In genomic region chr19:11293468-11294389, GRCh38 we compare ENCODE assay signal across 7 cellular contexts. TPM values are rescaled to one million over a fixed set of nuclear protein-coding genes. Genes with fewer than 3 reads are reported as not detected.
A peak's percentile ranks its signal among the peaks of the same experiment; 100 is the strongest.
DNase-seq lines count a peak whose midpoint lies in the region; FAIRE-seq and TF ChIP-seq lines count a peak whose summit lies in the region.

No MANE protein-coding gene starts in this region.

- no peak for TF ChIP-seq POLR2A in NB4 (IDR thresholded peaks at IDR 0.05; ENCODE audit: extremely low read depth, insufficient read length)
- no peak for TF ChIP-seq POLR2A in suprapubic skin (IDR thresholded peaks at IDR 0.05)

- CTCF ChIA-PET in activated naive CD4-positive, alpha-beta T cell treated with anti-CD3 and anti-CD28 coated beads, Interleukin-2, amount 10 ng/mL, durations not matched to agents 7 days and 5 days (lab: Charles Lee): interaction anchor here (0.7 to 4.5 kb wide), 6 partner anchors 10 to 189 kb away, joined by 3 to 19 read pairs (median 4); no protein-coding TSS in a partner anchor

- DNase-seq in GM18507 (ENCODE audit: extremely low spot score, insufficient read length, low read depth) (peak; percentile 67), NB4 (ENCODE audit: low read depth) (peak; percentile 99), SK-N-MC (ENCODE audit: low read depth, low spot score) (no peak), glomerular visceral epithelial cell (ENCODE audit: extremely low spot score) (peak; percentile 96), osteoblast (ENCODE audit: insufficient read length, low spot score, missing footprints) (peak; percentile 99), suprapubic skin (ENCODE audit: low spot score in 2 of 2) (peak; percentile 97)
- DNase-seq in activated naive CD4-positive, alpha-beta T cell treated with anti-CD3 and anti-CD28 coated beads, Interleukin-2, amount 10 ng/mL, durations not matched to agents 7 days and 5 days: peak; percentile 86

- peak; percentile 65 for FAIRE-seq in GM18507 (lab: Jason Lieb, UNC)

- TF ChIP-seq CTCF in NB4 (IDR thresholded peaks at IDR 0.05; ENCODE audit: low read depth, low read length) (peak; percentile 89), osteoblast (IDR thresholded peaks at IDR 0.05; ENCODE audit: extremely low read depth, low read depth, low read length) (peak; percentile 92), suprapubic skin (IDR thresholded peaks at IDR 0.05) (peak; percentile 99 to 100)

- no peak overlapping the region for H3K27ac Mint-ChIP-seq in activated naive CD4-positive, alpha-beta T cell treated with anti-CD3 and anti-CD28 coated beads, Interleukin-2, amount 10 ng/mL, durations not matched to agents 7 days and 5 days

- 4% methylated on average over 28 of the region's 41 CpGs for WGBS in suprapubic skin

- H3K27me3 ChIP-seq in osteoblast (ENCODE audit: insufficient read depth, low read length) (no peaks in the 10 kb centered on the region), suprapubic skin (no peaks in the 10 kb centered on the region)

- H2AFZ ChIP-seq in osteoblast (ENCODE audit: low read length): peak overlapping the region; percentile 91

- no peak overlapping the region for H3K9ac ChIP-seq in SK-N-MC (ENCODE audit: insufficient read length)

- H3K36me3 Mint-ChIP-seq in activated naive CD4-positive, alpha-beta T cell treated with anti-CD3 and anti-CD28 coated beads, Interleukin-2, amount 10 ng/mL, durations not matched to agents 7 days and 5 days: no peaks in the 10 kb centered on the region

- H3K36me3 ChIP-seq in SK-N-MC (ENCODE audit: insufficient read depth, low read length) (no peaks in the 10 kb centered on the region), osteoblast (ENCODE audit: insufficient read depth, low read length) (no peaks in the 10 kb centered on the region), suprapubic skin (no peaks in the 10 kb centered on the region)

- H3K4me1 Mint-ChIP-seq in activated naive CD4-positive, alpha-beta T cell treated with anti-CD3 and anti-CD28 coated beads, Interleukin-2, amount 10 ng/mL, durations not matched to agents 7 days and 5 days: peaks cover 10% of the 10 kb centered on the region

- H3K4me2 ChIP-seq in osteoblast (ENCODE audit: insufficient read depth, low read length): peak overlapping the region; percentile 89

- TF ChIP-seq EP300 in suprapubic skin (IDR thresholded peaks at IDR 0.05): no peak

- no peak overlapping the region for H3K27ac ChIP-seq in SK-N-MC
- H3K27ac ChIP-seq in osteoblast (ENCODE audit: low read depth, low read length): no peak overlapping the region
- no peak overlapping the region for H3K27ac ChIP-seq in suprapubic skin

- H3K4me1 ChIP-seq in osteoblast (ENCODE audit: insufficient read depth, low read length) (peaks cover 12% of the 10 kb centered on the region), suprapubic skin (peaks cover 12% of the 10 kb centered on the region)

- H3K9me3 Mint-ChIP-seq in activated naive CD4-positive, alpha-beta T cell treated with anti-CD3 and anti-CD28 coated beads, Interleukin-2, amount 10 ng/mL, durations not matched to agents 7 days and 5 days: no peaks in the 10 kb centered on the region

- H3K4me3 ChIP-seq in NB4 (ENCODE audit: low read depth, low read length) (no peak overlapping the region), SK-N-MC (peak overlapping the region; percentile 70), osteoblast (ENCODE audit: insufficient read depth, low read length) (peak overlapping the region; percentile 62), suprapubic skin (peak overlapping the region; percentile 26)

- H3K9me3 ChIP-seq in SK-N-MC (ENCODE audit: low read depth, low read length) (no peaks in the 10 kb centered on the region), osteoblast (ENCODE audit: low read depth, low read length) (no peaks in the 10 kb centered on the region), suprapubic skin (no peaks in the 10 kb centered on the region)

- H4K20me1 ChIP-seq in osteoblast (ENCODE audit: insufficient read depth, low read length): no peaks in the 10 kb centered on the region

- peak overlapping the region; percentile 48 for H3K4me3 Mint-ChIP-seq in activated naive CD4-positive, alpha-beta T cell treated with anti-CD3 and anti-CD28 coated beads, Interleukin-2, amount 10 ng/mL, durations not matched to agents 7 days and 5 days

- no peaks in the 10 kb centered on the region for H3K79me2 ChIP-seq in osteoblast (ENCODE audit: insufficient read depth, low read length)

- H3K27me3 Mint-ChIP-seq in activated naive CD4-positive, alpha-beta T cell treated with anti-CD3 and anti-CD28 coated beads, Interleukin-2, amount 10 ng/mL, durations not matched to agents 7 days and 5 days: peaks cover 83% of the 10 kb centered on the region

RNA-seq across cellular contexts. Expression of gene TSPAN16, which starts 2.2 kb away (rescaled TPM):
- total RNA-seq in osteoblast (not detected in 2 replicates), suprapubic skin (not detected)

RNA-seq across cellular contexts. Expression of gene DOCK6, which starts 31.4 kb away (rescaled TPM):
- 12.7 and 183 TPM in 2 replicates for total RNA-seq in osteoblast
- 100 to 1,000 TPM in 2 of 4 donors, 10 to 100 TPM in 2; 69.7 to 188 (median 98.3) TPM for total RNA-seq in suprapubic skin

RNA-seq across cellular contexts. Expression of gene RAB3D, which starts 45.7 kb away (rescaled TPM):
- 2.1 and 3.3 TPM in 2 replicates for total RNA-seq in osteoblast
- total RNA-seq in suprapubic skin: 100 to 1,000 TPM in 2 of 4 donors, 10 to 100 TPM in 2; 68.7 to 132 (median 98.3) TPM

RNA-seq across cellular contexts. Expression of gene TMEM205, which starts 52.3 kb away (rescaled TPM):
- 29.2 and 59.4 TPM in 2 replicates for total RNA-seq in osteoblast
- 100 to 1,000 TPM; 202 to 245 (median 207) TPM for total RNA-seq in suprapubic skin

RNA-seq across cellular contexts. Expression of gene CCDC159, which starts 52.6 kb away (rescaled TPM):
- total RNA-seq in osteoblast (4.0 and 8.0 TPM in 2 replicates), suprapubic skin (10 to 100 TPM in 3 of 4 donors, 1 to 10 TPM in 1; 8.0 to 58.3 (median 14.3) TPM)

Comparison
In these comparisons a context has a peak if more than half of its experiments do, and no peak if none do; other contexts are left out.
1. RNA of gene RAB3D, which starts 45.7 kb away (total RNA-seq): 68.7 to 132 TPM in suprapubic skin; 2.1 to 3.3 TPM in osteoblast; every median in the first group is over 10 times any median in the second.
2. Peak in every context shown above with its lines, with median percentiles within 50 percentile points of each other: CTCF ChIP-seq.